21 cellular contexts compared by ENCODE assay signal in genomic region chrX:39675619-39676018, GRCh38.
DNase-seq lines count a peak whose midpoint lies in the region; ATAC-seq and TF ChIP-seq lines count a peak whose summit lies in the region.
"Had no signal": no experiment of that assay in that cellular context is flagged by ENCODE, and none has a peak within 500 bp of the region (broad histone marks: within the 10 kb centered on the region; RNA-seq: fewer than 3 reads in every experiment).

No MANE protein-coding gene starts in this region.

- CTCF ChIA-PET in Caco-2 (lab: Charles Lee) (no interaction called here), A673 (lab: Charles Lee) (no interaction called here)

- peaks cover 4% of the 10 kb centered on the region for H3K4me1 Mint-ChIP-seq in Caco-2 (ENCODE audit: low read depth, unreplicated experiment)
- H3K4me1 Mint-ChIP-seq: activated CD4-positive, alpha-beta T cell treated with anti-CD3 and anti-CD28 coated beads for 36 hours had no signal

- POLR2A ChIA-PET in Caco-2 (lab: Charles Lee) (no interaction called here), A673 (lab: Charles Lee; ENCODE audit: low non-redundant PET) (no interaction called here)

- WGBS in gastroesophageal sphincter (ENCODE audit: low coverage in 1 of 2), 2 donors: 21% methylated on average over 2 of the region's 2 CpGs; no CpG with 5 or more reads in 1 of the 2 donors

- intact Hi-C loops in sciatic nerve (cut with DNase I) (no loop called here), Caco-2 (cut with micrococcal nuclease; ENCODE audit: unreplicated experiment) (no loop called here), A673 (cut with micrococcal nuclease; ENCODE audit: unreplicated experiment) (no loop called here)

- ATAC-seq in gastroesophageal sphincter (peak; percentile 65), sciatic nerve (peak; percentile 39), HG02642 (IDR thresholded peaks at IDR 0.05; ENCODE audit: poor library complexity, unreplicated experiment) (no peak)
- ATAC-seq: activated CD4-positive, alpha-beta T cell treated with anti-CD3 and anti-CD28 coated beads for 36 hours had no signal

- no peaks in the 10 kb centered on the region for H3K9me3 Mint-ChIP-seq in Caco-2 (ENCODE audit: unreplicated experiment)
- H3K9me3 Mint-ChIP-seq: HFFc6 had no signal

- BruUV-seq in Caco-2 (replicated peaks; lab: Mats Ljungman, UMichigan): no TSS peak
- BruUV-seq in A673 (replicated peaks; lab: Mats Ljungman, UMichigan): no TSS peak

- H3K36me3 Mint-ChIP-seq in Caco-2 (ENCODE audit: insufficient read depth, unreplicated experiment): no peaks in the 10 kb centered on the region
- H3K36me3 Mint-ChIP-seq: brain, neural progenitor cell, type B pancreatic cell had no signal

- TF ChIP-seq CTCF in BE2C (IDR thresholded peaks at IDR 0.05; ENCODE audit: low read depth, low read length) (no peak), gastroesophageal sphincter (IDR thresholded peaks at IDR 0.05) (no peak), Caco-2 (IDR thresholded peaks at IDR 0.05; ENCODE audit: insufficient read depth in 1 of 2, low read depth in 1 of 2, low read length in 1 of 2, severe bottlenecking in 1 of 2, unreplicated experiment in 1 of 2) (no peak), A673 (conservative IDR thresholded peaks at IDR 0.05; ENCODE audit: low read depth, low read length) (no peak)

- H3K9me3 ChIP-seq in BE2C (no peaks in the 10 kb centered on the region), gastroesophageal sphincter (no peaks in the 10 kb centered on the region), Caco-2 (no peaks in the 10 kb centered on the region), A673 (ENCODE audit: low read depth, low read length, poor library complexity, severe bottlenecking) (no peaks in the 10 kb centered on the region)

- H3K4me1 ChIP-seq in BE2C: peaks cover 7% of the 10 kb centered on the region
- H3K4me1 ChIP-seq in gastroesophageal sphincter: no peaks in the 10 kb centered on the region
- no peaks in the 10 kb centered on the region for H3K4me1 ChIP-seq in Caco-2
- H3K4me1 ChIP-seq in A673 (ENCODE audit: insufficient read depth, low read length, poor library complexity, severe bottlenecking): no peaks in the 10 kb centered on the region

- H3K36me3 ChIP-seq in BE2C: no peaks in the 10 kb centered on the region
- H3K36me3 ChIP-seq in gastroesophageal sphincter: no peaks in the 10 kb centered on the region
- H3K36me3 ChIP-seq in Caco-2 (ENCODE audit: control insufficient read depth, insufficient read depth, low read length): no peaks in the 10 kb centered on the region
- H3K36me3 ChIP-seq in A673 (ENCODE audit: insufficient read depth, low read length, poor library complexity, severe bottlenecking): no peaks in the 10 kb centered on the region
- H3K36me3 ChIP-seq: neural progenitor cell had no signal

- H3K4me3 Mint-ChIP-seq in Caco-2 (ENCODE audit: unreplicated experiment): no peak overlapping the region
- H3K4me3 Mint-ChIP-seq: activated CD4-positive, alpha-beta T cell treated with anti-CD3 and anti-CD28 coated beads for 36 hours; brain; HFFc6; neural progenitor cell; type B pancreatic cell had no signal

- no peak overlapping the region for H3K27ac Mint-ChIP-seq in Caco-2 (ENCODE audit: unreplicated experiment)
- H3K27ac Mint-ChIP-seq: activated CD4-positive, alpha-beta T cell treated with anti-CD3 and anti-CD28 coated beads for 36 hours; HFFc6; neural progenitor cell; type B pancreatic cell had no signal

- H3K4me3 ChIP-seq in BE2C (ENCODE audit: low read depth, low read length) (no peak overlapping the region), gastroesophageal sphincter (no peak overlapping the region), Caco-2 (ENCODE audit: low read depth, low read length) (no peak overlapping the region), A673 (ENCODE audit: low read depth, low read length, poor library complexity, severe bottlenecking) (no peak overlapping the region)
- H3K4me3 ChIP-seq: neural progenitor cell had no signal

- TF ChIP-seq EP300 in gastroesophageal sphincter (IDR thresholded peaks at IDR 0.05): no peak

- H3K27me3 ChIP-seq in BE2C (no peaks in the 10 kb centered on the region), gastroesophageal sphincter (no peaks in the 10 kb centered on the region), Caco-2 (replicated peaks; ENCODE audit: control insufficient read depth, insufficient read depth, low read length) (no peaks in the 10 kb centered on the region), A673 (replicated peaks; ENCODE audit: insufficient read depth, low read depth, low read length, poor library complexity) (no peaks in the 10 kb centered on the region)
- H3K27me3 ChIP-seq: neural progenitor cell had no signal

- no peaks in the 10 kb centered on the region for H3K27me3 Mint-ChIP-seq in Caco-2 (ENCODE audit: insufficient read depth, unreplicated experiment)
- H3K27me3 Mint-ChIP-seq: activated CD4-positive, alpha-beta T cell treated with anti-CD3 and anti-CD28 coated beads for 36 hours; type B pancreatic cell had no signal

- TF ChIP-seq POLR2A in gastroesophageal sphincter (IDR thresholded peaks at IDR 0.05): no peak

- DNase-seq in BE2C (peak; percentile 26), T1000 (lab: John Stamatoyannopoulos, UW) (peak; percentile 64), sciatic nerve (ENCODE audit: low spot score) (no peak), Caco-2 (no peak), DMS153 treated with DMSO at 0.1 percent for 48 hours (lab: John Stamatoyannopoulos, UW; ENCODE audit: unreplicated experiment) (no peak), A673 (ENCODE audit: low spot score) (no peak)
- DNase-seq: activated CD4-positive, alpha-beta T cell treated with anti-CD3 and anti-CD28 coated beads for 36 hours; activated CD8-positive, alpha-beta memory T cell treated with anti-CD3 and anti-CD28 coated beads, Interleukin-2, amount 50 U/mL, for 48 hours; activated naive CD4-positive, alpha-beta T cell treated with Interleukin-2 at 50 U/mL for 16 hours; HFFc6; IMR-90; mesendoderm; NCI-H1105; NCI-H2227 treated with DMSO at 0.1 percent for 48 hours; SHP77 treated with DMSO at 0.1 percent for 48 hours; stimulated activated CD4-positive, alpha-beta T cell treated with anti-CD3 and anti-CD28 coated beads, Interleukin-4, amount 100 ng/mL, for 24 hours had no signal

- H3K27ac ChIP-seq in gastroesophageal sphincter (no peak overlapping the region), A673 (ENCODE audit: low read depth, low read length, poor library complexity, severe bottlenecking) (no peak overlapping the region)
- H3K27ac ChIP-seq: neural progenitor cell had no signal

Comparison
In these comparisons a context has a peak if more than half of its experiments do, and no peak if none do; other contexts are left out.
1. DNase-seq: peak in BE2C (single experiment) and T1000 (single experiment); none in sciatic nerve (single experiment), Caco-2 (0 of 2), DMS153 treated with DMSO at 0.1 percent for 48 hours (single experiment) and A673 (single experiment).